Comparison of ENCODE assay signal across 9 cellular contexts in genomic region chr9:116163293-116164055, GRCh38. TPM values are rescaled to one million over a fixed set of nuclear protein-coding genes. Genes with fewer than 3 reads are reported as not detected.
DNase-seq lines count a peak whose midpoint lies in the region; ATAC-seq, FAIRE-seq and TF ChIP-seq lines count a peak whose summit lies in the region.
"Had no signal": no experiment of that assay in that cellular context is flagged by ENCODE, and none has a peak within 500 bp of the region (broad histone marks: within the 10 kb centered on the region; RNA-seq: fewer than 3 reads in every experiment).

No MANE protein-coding gene starts in this region.

- in situ Hi-C loops in astrocyte of the cerebellum (cut with HindIII; ENCODE audit: low sequenced_read_pairs), result loop anchor here (5.0 kb wide), 1 partner anchor 59 kb away; no protein-coding TSS in a partner anchor
- in situ Hi-C loops in HepG2 (cut with HindIII; ENCODE audit: extremely low pct_ligation_motif_present, low pct_unique_long_range_greater_than_20kb), result loop anchor here (25.0 kb wide), 1 partner anchor 576 kb away; no protein-coding TSS in a partner anchor

- TF ChIP-seq POLR2A in HepG2 (IDR thresholded peaks at IDR 0.05; ENCODE audit: insufficient read depth in 1 of 2, low read depth in 2 of 2, low read length in 2 of 2), result no peak

- POLR2A ChIA-PET in HepG2 (lab: Yijun Ruan, JAX), result no interaction called here

- TF ChIP-seq CTCF in astrocyte of the cerebellum (IDR thresholded peaks at IDR 0.05; ENCODE audit: low read depth, low read length, missing control alignments) (peak; percentile 50), HepG2 (CRISPR knock-in tag; IDR thresholded peaks at IDR 0.05) (peak; percentile 46)

- no TSS peak for BruUV-seq in HepG2 (replicated peaks; lab: Mats Ljungman, UMichigan)

- ATAC-seq in HepG2, result peak; percentile 44; the same call in 1 of the 3 replicates

- H3K4me3 ChIP-seq in astrocyte of the cerebellum (ENCODE audit: low read depth, low read length) (no peak overlapping the region), HepG2 (replicated peaks in 1 of 3; ENCODE audit: insufficient read depth in 1 of 3, low read depth in 2 of 3, low read length in 3 of 3) (no peak overlapping the region)

- FAIRE-seq in HepG2 (lab: Jason Lieb, UNC), result peak; percentile 50
- FAIRE-seq in urothelium cell line (lab: Jason Lieb, UNC), result no peak

- no peak overlapping the region for H2AFZ ChIP-seq in HepG2 (ENCODE audit: low read length)

- H3K79me2 ChIP-seq in HepG2 (ENCODE audit: insufficient read depth, low read length), result no peaks in the 10 kb centered on the region

- intact Hi-C loops in HepG2 (cut with micrococcal nuclease; ENCODE audit: unreplicated experiment), result loop anchor here (1.0 to 2.0 kb wide), 2 partner anchors 331 to 411 kb away; no protein-coding TSS in a partner anchor

- H3K27me3 ChIP-seq in HepG2 (ENCODE audit: control insufficient read depth in 1 of 2, insufficient read depth in 2 of 2, low read length in 2 of 2), result peaks cover 0 to 31% of the 10 kb centered on the region in 2 experiments; a peak in 4 of 5 replicates

- no peak for TF ChIP-seq EP300 in HepG2 (IDR thresholded peaks at IDR 0.05; ENCODE audit: low read depth in 2 of 2, low read length in 2 of 2)
- no peak for TF ChIP-seq EP300 in HepG2 (CRISPR knock-in tag; IDR thresholded peaks at IDR 0.05; ENCODE audit: borderline replicate concordance)

- no peak overlapping the region for H3K27ac ChIP-seq in HepG2 (ENCODE audit: extremely low read length, insufficient read depth, low read length)

- no peaks in the 10 kb centered on the region for H3K36me3 ChIP-seq in HepG2 (replicated peaks in 1 of 2; ENCODE audit: control insufficient read depth in 1 of 2, insufficient read depth in 2 of 2, low read length in 2 of 2)

- H4K20me1 ChIP-seq in HepG2 (ENCODE audit: insufficient read depth, low read length), result no peaks in the 10 kb centered on the region

- CTCF ChIA-PET in HepG2 (lab: Yijun Ruan, JAX; ENCODE audit: low intra/inter-chr PET ratio, low total read pairs), result interaction anchor here (1.7 kb wide), 1 partner anchor 409 kb away, joined by 6 read pairs; no protein-coding TSS in a partner anchor

- peak; percentile 12 for DNase-seq in DMS114 treated with DMSO at 0.1 percent for 48 hours (lab: John Stamatoyannopoulos, UW; ENCODE audit: unreplicated experiment)
- DNase-seq in HT-29 (ENCODE audit: low spot score), result peak; percentile 29
- DNase-seq in astrocyte of the cerebellum (ENCODE audit: low read depth), result no peak
- peak; percentile 10 for DNase-seq in HepG2 (ENCODE audit: low spot score)
- no peak for DNase-seq in activated CD4-positive, alpha-beta T cell treated with anti-CD3 and anti-CD28 coated beads for 4 hours
- no peak for DNase-seq in NCI-H2227 treated with DMSO at 0.1 percent for 48 hours (lab: John Stamatoyannopoulos, UW)
- DNase-seq in urothelium cell line (ENCODE audit: low spot score), result no peak
- no peak for DNase-seq in activated CD4-positive, alpha-beta T cell treated with anti-CD3 and anti-CD28 coated beads for 1 hour
- DNase-seq: activated naive CD4-positive, alpha-beta T cell treated with anti-CD3 and anti-CD28 coated beads, Interleukin-2, amount 50 U/mL, for 16 hours had no signal

- no peak overlapping the region for H3K9ac ChIP-seq in HepG2 (ENCODE audit: insufficient read depth, low read depth, low read length)

- WGBS in HepG2 (ENCODE audit: low lambda C conversion rate), result 77% methylated on average over 2 of the region's 2 CpGs

- no peak overlapping the region for H3K4me2 ChIP-seq in HepG2 (ENCODE audit: low read depth, low read length)

- H3K4me1 ChIP-seq in HepG2 (ENCODE audit: insufficient read depth, low read length), result no peaks in the 10 kb centered on the region

- TF ChIP-seq RAD21 in HepG2 (CRISPR knock-in tag; IDR thresholded peaks at IDR 0.05), result 0 out of 2 replicates have a peak, but pooled peaks have one; percentile 15

- no peaks in the 10 kb centered on the region for H3K9me3 ChIP-seq in HepG2 (ENCODE audit: low read length)

TF ChIP-seq in HepG2, 621 proteins besides CTCF, POLR2A, EP300 and RAD21:
- TF ChIP-seq SMC3 (IDR thresholded peaks at IDR 0.05; ENCODE audit: low read length) (peak; percentile 64), STAG1 (CRISPR knock-in tag; IDR thresholded peaks at IDR 0.05) (peak; percentile 68), ZNF317 (CRISPR knock-in tag; IDR thresholded peaks at IDR 0.05) (0 out of 2 replicates have a peak, but pooled peaks have one; percentile 67)
- TF ChIP-seq, protein P1, sequence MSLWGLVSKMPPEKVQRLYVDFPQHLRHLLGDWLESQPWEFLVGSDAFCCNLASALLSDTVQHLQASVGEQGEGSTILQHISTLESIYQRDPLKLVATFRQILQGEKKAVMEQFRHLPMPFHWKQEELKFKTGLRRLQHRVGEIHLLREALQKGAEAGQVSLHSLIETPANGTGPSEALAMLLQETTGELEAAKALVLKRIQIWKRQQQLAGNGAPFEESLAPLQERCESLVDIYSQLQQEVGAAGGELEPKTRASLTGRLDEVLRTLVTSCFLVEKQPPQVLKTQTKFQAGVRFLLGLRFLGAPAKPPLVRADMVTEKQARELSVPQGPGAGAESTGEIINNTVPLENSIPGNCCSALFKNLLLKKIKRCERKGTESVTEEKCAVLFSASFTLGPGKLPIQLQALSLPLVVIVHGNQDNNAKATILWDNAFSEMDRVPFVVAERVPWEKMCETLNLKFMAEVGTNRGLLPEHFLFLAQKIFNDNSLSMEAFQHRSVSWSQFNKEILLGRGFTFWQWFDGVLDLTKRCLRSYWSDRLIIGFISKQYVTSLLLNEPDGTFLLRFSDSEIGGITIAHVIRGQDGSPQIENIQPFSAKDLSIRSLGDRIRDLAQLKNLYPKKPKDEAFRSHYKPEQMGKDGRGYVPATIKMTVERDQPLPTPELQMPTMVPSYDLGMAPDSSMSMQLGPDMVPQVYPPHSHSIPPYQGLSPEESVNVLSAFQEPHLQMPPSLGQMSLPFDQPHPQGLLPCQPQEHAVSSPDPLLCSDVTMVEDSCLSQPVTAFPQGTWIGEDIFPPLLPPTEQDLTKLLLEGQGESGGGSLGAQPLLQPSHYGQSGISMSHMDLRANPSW (CRISPR knock-in tag; IDR thresholded peaks at IDR 0.05; ENCODE audit: borderline replicate concordance), result no peak

RNA-seq across cellular contexts. Expression of gene PAPPA, which starts 9.9 kb away (rescaled TPM):
- total RNA-seq in HT-29 (2014; rRNA removed; shearing (Covaris generic)), result not detected in 2 replicates
- total RNA-seq in HepG2 (2016; rRNA removed; fragmentation: Illumina TruSeq; extraction: Trizol), result 0.08 and 0.09 TPM in 2 replicates
- total RNA-seq in HepG2 (2016; cell fraction: cytosol; rRNA removed; fragmentation: Illumina TruSeq; extraction: Trizol; ENCODE audit: low read depth), result not detected in 2 replicates
- 0.09 and 0.12 TPM in 2 replicates for total RNA-seq in HepG2 (2016; cell fraction: insoluble cytoplasmic fraction; rRNA removed; fragmentation: Illumina TruSeq; extraction: Trizol)
- 0.03 TPM in 2 replicates for total RNA-seq in HepG2 (2016; cell fraction: membrane; rRNA removed; fragmentation: Illumina TruSeq; extraction: Trizol)
- 0.06 TPM in 2 replicates for total RNA-seq in HepG2 (2016; cell fraction: nucleus; rRNA removed; fragmentation: Illumina TruSeq; extraction: Trizol)
- 0.08 and 0.11 TPM in 2 replicates for polyA plus RNA-seq in HepG2 (2011; rRNA removed)
- polyA plus RNA-seq in HepG2 (2011; cell fraction: cytosol; rRNA removed), result 0.04 and 0.09 TPM in 2 replicates
- 0.14 TPM in 2 replicates for polyA plus RNA-seq in HepG2 (2011; cell fraction: nucleus; rRNA removed)
- polyA plus RNA-seq in HepG2 (2012), result 0.24 and 0.51 TPM in 2 replicates
- not detected in 2 replicates for polyA plus RNA-seq in HepG2 (2016; cell fraction: cytosol; fragmentation: Illumina TruSeq; extraction: Trizol; ENCODE audit: low read depth)
- 0.07 and 0.09 TPM in 2 replicates for polyA plus RNA-seq in HepG2 (2016; cell fraction: insoluble cytoplasmic fraction; fragmentation: Illumina TruSeq; extraction: Trizol; ENCODE audit: low read depth)
- polyA plus RNA-seq in HepG2 (2016; cell fraction: membrane; fragmentation: Illumina TruSeq; extraction: Trizol; ENCODE audit: low read depth), result 0.02 TPM in 1 of 2 replicates, not detected in the other
- polyA plus RNA-seq in HepG2 (2016; cell fraction: nucleus; fragmentation: Illumina TruSeq; extraction: Trizol; ENCODE audit: insufficient read depth, low read depth), result 0.09 and 0.75 TPM in 2 replicates
- 0.16 and 9.2 TPM in 2 replicates for polyA minus RNA-seq in HepG2 (2011; rRNA and poly(A)+ RNA removed; ENCODE audit: low replicate concordance)
- 0.09 and 0.10 TPM in 2 replicates for polyA minus RNA-seq in HepG2 (2011; cell fraction: cytosol; rRNA and poly(A)+ RNA removed)
- polyA minus RNA-seq in HepG2 (2011; cell fraction: nucleus; rRNA and poly(A)+ RNA removed), result 0.13 and 0.75 TPM in 2 replicates

Comparison
In these comparisons a context has a peak if more than half of its experiments do, and no peak if none do; other contexts are left out.
1. DNase-seq: peak in DMS114 treated with DMSO at 0.1 percent for 48 hours (single experiment), HT-29 (single experiment) and HepG2 (single experiment); none in astrocyte of the cerebellum (single experiment), activated CD4-positive, alpha-beta T cell treated with anti-CD3 and anti-CD28 coated beads for 4 hours (0 of 2), NCI-H2227 treated with DMSO at 0.1 percent for 48 hours (single experiment), urothelium cell line (single experiment) and activated CD4-positive, alpha-beta T cell treated with anti-CD3 and anti-CD28 coated beads for 1 hour (single experiment).